Comparison of ENCODE assay signal across 23 cellular contexts in the genomic region with DNA sequence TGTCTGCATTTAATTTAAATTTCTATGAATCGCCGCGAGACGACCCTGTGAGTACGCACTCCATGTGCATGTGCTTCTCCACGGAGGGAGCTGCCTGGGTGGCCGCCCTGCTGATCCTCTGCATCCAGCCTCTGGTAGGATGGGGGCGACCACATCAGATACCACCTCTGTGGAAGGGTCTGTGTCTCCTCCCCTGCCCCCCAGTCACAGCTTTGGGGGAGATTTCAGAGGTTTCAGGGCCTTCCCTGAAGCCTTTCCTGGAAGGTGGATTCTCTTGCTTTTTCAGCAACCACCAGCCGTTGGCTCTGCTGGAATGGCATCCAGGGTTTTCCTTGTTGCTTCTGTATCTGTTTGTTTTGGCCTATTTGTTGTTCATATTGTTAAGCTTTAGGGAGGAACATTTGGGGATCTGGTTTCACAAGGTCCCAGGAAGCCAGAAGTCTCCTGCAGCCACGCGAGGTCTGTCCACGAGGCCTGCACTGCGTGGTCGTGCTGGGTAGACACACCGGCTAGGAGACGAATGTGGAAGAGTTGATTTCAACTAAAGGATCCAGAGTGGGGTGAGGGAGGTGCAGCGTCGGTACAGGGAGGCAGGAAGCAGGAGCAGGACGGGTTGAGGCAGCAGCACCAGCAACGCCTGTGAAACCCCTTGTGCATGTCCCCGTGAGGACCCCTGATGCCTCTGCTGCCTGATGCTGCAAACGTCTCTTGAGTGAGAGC.
"Had no signal": no experiment of that assay in that cellular context is flagged by ENCODE, and none has a peak within 500 bp of the region (broad histone marks: within the 10 kb centered on the region; RNA-seq: fewer than 3 reads in every experiment).

No MANE protein-coding gene starts in this region.

- H3K9me3 Mint-ChIP-seq: activated naive CD4-positive, alpha-beta T cell treated with anti-CD3 and anti-CD28 coated beads, Interleukin-2, amount 50 U/mL, for 24 hours had no signal

- H3K9ac ChIP-seq: SK-N-SH had no signal

- H3K36me3 ChIP-seq: breast epithelium, SJCRH30, WERI-Rb-1 had no signal

- H3K27me3 ChIP-seq: breast epithelium had no signal

- H3K4me1 ChIP-seq: breast epithelium, SJCRH30 had no signal

- H3K4me3 ChIP-seq: breast epithelium, SJCRH30 had no signal

- H3K27ac Mint-ChIP-seq: activated CD8-positive, alpha-beta T cell treated with anti-CD3 and anti-CD28 coated beads, Interleukin-2, amount 10 ng/mL, durations not matched to agents 7 days and 5 days; activated naive CD4-positive, alpha-beta T cell treated with anti-CD3 and anti-CD28 coated beads, Interleukin-2, amount 50 U/mL, for 24 hours had no signal

- H3K36me3 Mint-ChIP-seq: activated naive CD4-positive, alpha-beta T cell treated with anti-CD3 and anti-CD28 coated beads, Interleukin-2, amount 50 U/mL, for 24 hours had no signal

- H3K4me1 Mint-ChIP-seq: activated naive CD4-positive, alpha-beta T cell treated with anti-CD3 and anti-CD28 coated beads, Interleukin-2, amount 50 U/mL, for 24 hours had no signal

- H3K27ac ChIP-seq: breast epithelium, SJCRH30, WERI-Rb-1 had no signal

- H3K9me3 ChIP-seq: SJCRH30 had no signal

- DNase-seq: activated CD4-positive, alpha-beta T cell treated with anti-CD3 and anti-CD28 coated beads for 48 hours; activated CD4-positive, alpha-beta T cell treated with anti-CD3 and anti-CD28 coated beads, Interleukin-2, amount 50 U/mL, for 4 hours; activated CD4-positive, CD25-positive, alpha-beta regulatory T cell treated with anti-CD3 and anti-CD28 coated beads, Interleukin-2, amount 50 U/mL, for 72 hours; activated CD8-positive, alpha-beta memory T cell treated with anti-CD3 and anti-CD28 coated beads, Interleukin-2, amount 50 U/mL, for 48 hours; activated CD8-positive, alpha-beta T cell treated with anti-CD3 and anti-CD28 coated beads, Interleukin-2, amount 10 ng/mL, durations not matched to agents 7 days and 5 days; activated effector memory CD4-positive, alpha-beta T cell treated with Interleukin-2 at 50 U/mL for 16 hours; activated naive CD4-positive, alpha-beta T cell; activated T-cell treated with anti-CD3 and anti-CD28 coated beads, Interleukin-2, amount 50 U/mL, for 1 hour; KG1; NCI-H1048; NCI-H1417; NCI-H2029; NCI-H510A treated with DMSO at 0.1 percent for 48 hours; NCI-H69; NK-92 treated with Interleukin-12 subunit alpha and Interleukin-12 subunit beta, amount 100 ng/mL, for 24 hours; OCI-M1; RPMI8226; SJCRH30; SK-N-SH; T-helper 1 cell; WERI-Rb-1 had no signal

- H3K4me2 ChIP-seq: SK-N-SH had no signal

- H3K4me3 Mint-ChIP-seq: activated CD8-positive, alpha-beta T cell treated with anti-CD3 and anti-CD28 coated beads, Interleukin-2, amount 10 ng/mL, durations not matched to agents 7 days and 5 days; activated naive CD4-positive, alpha-beta T cell treated with anti-CD3 and anti-CD28 coated beads, Interleukin-2, amount 50 U/mL, for 24 hours had no signal
